Comparison of ENCODE assay signal across 15 cellular contexts in genomic region chr3:100001514-100002270, GRCh38.
DNase-seq lines count a peak whose midpoint lies in the region; ATAC-seq and TF ChIP-seq lines count a peak whose summit lies in the region.
"Had no signal": no experiment of that assay in that cellular context is flagged by ENCODE, and none has a peak within 500 bp of the region (broad histone marks: within the 10 kb centered on the region; RNA-seq: fewer than 3 reads in every experiment).

No MANE protein-coding gene starts in this region.

- peak; percentile 46 for DNase-seq in DMS153 (lab: John Stamatoyannopoulos, UW)
- peak; percentile 50 for DNase-seq in NCI-H1105 (lab: John Stamatoyannopoulos, UW)
- peak; percentile 60 for DNase-seq in MCF 10A (ENCODE audit: unreplicated experiment)
- no peak for DNase-seq in nephron progenitor cell
- no peak for DNase-seq in nucleus accumbens (lab: John Stamatoyannopoulos, UW)
- DNase-seq in activated naive CD4-positive, alpha-beta T cell treated with anti-CD3 and anti-CD28 coated beads, Interleukin-2, amount 10 ng/mL, durations not matched to agents 7 days and 5 days, result no peak
- DNase-seq: activated CD4-positive, alpha-beta T cell treated with anti-CD3 and anti-CD28 coated beads for 36 hours; dermis blood vessel endothelial cell; NCI-H2029; retina; SIG-M5; stimulated activated CD4-positive, alpha-beta T cell treated with anti-CD3 and anti-CD28 coated beads, Interleukin-1b, Interleukin-23, amount 100 ng/mL, for 48 hours had no signal

- CTCF ChIA-PET in MCF 10A (lab: Yijun Ruan, JAX), result interaction anchor here (0.5 to 3.1 kb wide), 14 partner anchors 10 to 1099 kb away, joined by 3 to 19 read pairs (median 4); no protein-coding TSS in a partner anchor
- CTCF ChIA-PET in activated naive CD4-positive, alpha-beta T cell treated with anti-CD3 and anti-CD28 coated beads, Interleukin-2, amount 10 ng/mL, durations not matched to agents 7 days and 5 days (lab: Charles Lee), result no interaction called here

- no peaks in the 10 kb centered on the region for H3K36me3 Mint-ChIP-seq in MCF 10A (ENCODE audit: insufficient read depth, unreplicated experiment)
- peaks cover 10% of the 10 kb centered on the region for H3K36me3 Mint-ChIP-seq in nephron progenitor cell (ENCODE audit: low read depth)
- H3K36me3 Mint-ChIP-seq in activated naive CD4-positive, alpha-beta T cell treated with anti-CD3 and anti-CD28 coated beads, Interleukin-2, amount 10 ng/mL, durations not matched to agents 7 days and 5 days, result no peaks in the 10 kb centered on the region

- ATAC-seq in GM19328 (IDR thresholded peaks at IDR 0.05; ENCODE audit: unreplicated experiment) (no peak), HG03469 (IDR thresholded peaks at IDR 0.05; ENCODE audit: unreplicated experiment) (no peak)

- TF ChIP-seq CTCF in MCF 10A (IDR thresholded peaks at IDR 0.05; ENCODE audit: unreplicated experiment) (no peak), nephron progenitor cell (IDR thresholded peaks at IDR 0.05) (no peak)

- no peaks in the 10 kb centered on the region for H3K27me3 Mint-ChIP-seq in MCF 10A (ENCODE audit: insufficient read depth, unreplicated experiment)
- no peaks in the 10 kb centered on the region for H3K27me3 Mint-ChIP-seq in nephron progenitor cell (ENCODE audit: low read depth, poor library complexity)
- no peaks in the 10 kb centered on the region for H3K27me3 Mint-ChIP-seq in activated naive CD4-positive, alpha-beta T cell treated with anti-CD3 and anti-CD28 coated beads, Interleukin-2, amount 10 ng/mL, durations not matched to agents 7 days and 5 days
- H3K27me3 Mint-ChIP-seq: activated CD4-positive, alpha-beta T cell treated with anti-CD3 and anti-CD28 coated beads for 36 hours had no signal

- POLR2A ChIA-PET in MCF 10A (lab: Yijun Ruan, JAX), result interaction anchor here (0.5 to 4.9 kb wide), 23 partner anchors 8 to 599 kb away, joined by 3 to 32 read pairs (median 6); partner anchors contain the start of gene TBC1D23

- no TSS peak for BruUV-seq in MCF 10A (replicated peaks; lab: Mats Ljungman, UMichigan)

- H3K4me3 Mint-ChIP-seq in MCF 10A (ENCODE audit: unreplicated experiment) (no peak overlapping the region), nephron progenitor cell (no peak overlapping the region)
- no peak overlapping the region for H3K4me3 Mint-ChIP-seq in activated naive CD4-positive, alpha-beta T cell treated with anti-CD3 and anti-CD28 coated beads, Interleukin-2, amount 10 ng/mL, durations not matched to agents 7 days and 5 days
- H3K4me3 Mint-ChIP-seq: activated CD4-positive, alpha-beta T cell treated with anti-CD3 and anti-CD28 coated beads for 36 hours; neural crest cell had no signal

- H3K9me3 Mint-ChIP-seq in MCF 10A (ENCODE audit: unreplicated experiment), result no peaks in the 10 kb centered on the region
- peaks cover 11% of the 10 kb centered on the region for H3K9me3 Mint-ChIP-seq in nephron progenitor cell
- no peaks in the 10 kb centered on the region for H3K9me3 Mint-ChIP-seq in activated naive CD4-positive, alpha-beta T cell treated with anti-CD3 and anti-CD28 coated beads, Interleukin-2, amount 10 ng/mL, durations not matched to agents 7 days and 5 days

- H3K27ac Mint-ChIP-seq in MCF 10A (ENCODE audit: low read depth, unreplicated experiment), result peak overlapping the region; percentile 75
- H3K27ac Mint-ChIP-seq in nephron progenitor cell, result peak overlapping the region; percentile 16
- no peak overlapping the region for H3K27ac Mint-ChIP-seq in activated naive CD4-positive, alpha-beta T cell treated with anti-CD3 and anti-CD28 coated beads, Interleukin-2, amount 10 ng/mL, durations not matched to agents 7 days and 5 days

- H3K4me1 Mint-ChIP-seq in MCF 10A (ENCODE audit: insufficient read depth, unreplicated experiment), result peaks cover 53% of the 10 kb centered on the region
- peaks cover 22% of the 10 kb centered on the region for H3K4me1 Mint-ChIP-seq in nephron progenitor cell
- no peaks in the 10 kb centered on the region for H3K4me1 Mint-ChIP-seq in activated naive CD4-positive, alpha-beta T cell treated with anti-CD3 and anti-CD28 coated beads, Interleukin-2, amount 10 ng/mL, durations not matched to agents 7 days and 5 days
- H3K4me1 Mint-ChIP-seq: neural crest cell had no signal

- intact Hi-C loops in MCF 10A (cut with micrococcal nuclease), result loop anchor here (5.0 kb wide), 2 partner anchors 41 to 74 kb away; no protein-coding TSS in a partner anchor

Comparison
In these comparisons a context has a peak if more than half of its experiments do, and no peak if none do; other contexts are left out.
1. DNase-seq: peak in DMS153 (single experiment), NCI-H1105 (single experiment) and MCF 10A (single experiment); none in nephron progenitor cell (single experiment), nucleus accumbens (0 of 56) and activated naive CD4-positive, alpha-beta T cell treated with anti-CD3 and anti-CD28 coated beads, Interleukin-2, amount 10 ng/mL, durations not matched to agents 7 days and 5 days (single experiment).